In the genomic region with DNA sequence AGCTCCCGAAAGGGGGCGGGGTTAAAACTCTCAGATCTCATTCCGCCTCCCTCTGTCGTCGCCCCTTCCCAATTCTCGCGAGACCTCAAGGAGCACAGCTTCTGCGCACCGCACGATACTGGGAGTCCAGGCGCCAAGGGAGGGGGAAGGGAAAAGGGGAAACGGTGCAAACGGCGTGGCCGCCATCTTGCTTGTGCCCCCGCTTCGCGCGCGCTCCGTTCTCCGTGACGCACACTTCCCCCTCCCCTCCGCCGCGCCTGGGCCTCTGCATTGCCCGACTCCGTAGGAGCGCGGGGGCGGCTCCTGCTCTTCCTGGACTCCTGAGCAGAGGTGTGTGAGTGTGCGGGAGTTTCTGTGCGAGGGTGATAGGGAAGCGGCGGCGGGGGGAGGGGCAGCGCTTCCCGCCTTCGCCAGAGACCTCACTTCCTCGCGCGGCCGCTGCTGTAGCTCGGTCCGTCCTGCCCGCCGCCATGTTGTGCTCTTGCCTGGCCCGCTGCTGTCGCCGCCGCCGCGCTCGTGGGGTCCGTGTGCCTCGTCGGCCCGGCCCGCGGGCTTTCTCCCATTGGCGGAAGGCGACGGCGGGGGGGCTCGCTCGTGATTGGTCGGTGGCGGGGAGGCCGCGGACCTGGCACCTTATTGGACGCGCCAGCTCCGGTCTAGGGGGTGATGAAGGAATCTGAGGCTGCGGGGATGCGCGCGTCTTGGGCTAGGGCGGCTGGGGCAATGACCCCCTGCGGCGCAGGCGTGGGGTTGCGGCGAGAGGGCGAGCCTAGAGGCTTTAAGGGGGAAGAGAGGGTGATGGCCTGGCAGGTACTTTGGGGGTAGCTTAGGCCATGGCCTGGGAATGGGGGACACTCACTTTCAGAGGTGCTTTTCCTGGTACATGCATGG, we compare ENCODE assay signal across 1 cellular context.
TF ChIP-seq lines count a peak whose summit lies in the region.

A gene (plus strand): TSS at position 167 of the 891 bp plus-strand sequence. CDS start 47,140 bp downstream, outside the sequence.

TF ChIP-seq in HEK293, 187 proteins besides CTCF, POLR2A, EP300 and RAD21 (continued from another document):
- TF ChIP-seq, protein P1, sequence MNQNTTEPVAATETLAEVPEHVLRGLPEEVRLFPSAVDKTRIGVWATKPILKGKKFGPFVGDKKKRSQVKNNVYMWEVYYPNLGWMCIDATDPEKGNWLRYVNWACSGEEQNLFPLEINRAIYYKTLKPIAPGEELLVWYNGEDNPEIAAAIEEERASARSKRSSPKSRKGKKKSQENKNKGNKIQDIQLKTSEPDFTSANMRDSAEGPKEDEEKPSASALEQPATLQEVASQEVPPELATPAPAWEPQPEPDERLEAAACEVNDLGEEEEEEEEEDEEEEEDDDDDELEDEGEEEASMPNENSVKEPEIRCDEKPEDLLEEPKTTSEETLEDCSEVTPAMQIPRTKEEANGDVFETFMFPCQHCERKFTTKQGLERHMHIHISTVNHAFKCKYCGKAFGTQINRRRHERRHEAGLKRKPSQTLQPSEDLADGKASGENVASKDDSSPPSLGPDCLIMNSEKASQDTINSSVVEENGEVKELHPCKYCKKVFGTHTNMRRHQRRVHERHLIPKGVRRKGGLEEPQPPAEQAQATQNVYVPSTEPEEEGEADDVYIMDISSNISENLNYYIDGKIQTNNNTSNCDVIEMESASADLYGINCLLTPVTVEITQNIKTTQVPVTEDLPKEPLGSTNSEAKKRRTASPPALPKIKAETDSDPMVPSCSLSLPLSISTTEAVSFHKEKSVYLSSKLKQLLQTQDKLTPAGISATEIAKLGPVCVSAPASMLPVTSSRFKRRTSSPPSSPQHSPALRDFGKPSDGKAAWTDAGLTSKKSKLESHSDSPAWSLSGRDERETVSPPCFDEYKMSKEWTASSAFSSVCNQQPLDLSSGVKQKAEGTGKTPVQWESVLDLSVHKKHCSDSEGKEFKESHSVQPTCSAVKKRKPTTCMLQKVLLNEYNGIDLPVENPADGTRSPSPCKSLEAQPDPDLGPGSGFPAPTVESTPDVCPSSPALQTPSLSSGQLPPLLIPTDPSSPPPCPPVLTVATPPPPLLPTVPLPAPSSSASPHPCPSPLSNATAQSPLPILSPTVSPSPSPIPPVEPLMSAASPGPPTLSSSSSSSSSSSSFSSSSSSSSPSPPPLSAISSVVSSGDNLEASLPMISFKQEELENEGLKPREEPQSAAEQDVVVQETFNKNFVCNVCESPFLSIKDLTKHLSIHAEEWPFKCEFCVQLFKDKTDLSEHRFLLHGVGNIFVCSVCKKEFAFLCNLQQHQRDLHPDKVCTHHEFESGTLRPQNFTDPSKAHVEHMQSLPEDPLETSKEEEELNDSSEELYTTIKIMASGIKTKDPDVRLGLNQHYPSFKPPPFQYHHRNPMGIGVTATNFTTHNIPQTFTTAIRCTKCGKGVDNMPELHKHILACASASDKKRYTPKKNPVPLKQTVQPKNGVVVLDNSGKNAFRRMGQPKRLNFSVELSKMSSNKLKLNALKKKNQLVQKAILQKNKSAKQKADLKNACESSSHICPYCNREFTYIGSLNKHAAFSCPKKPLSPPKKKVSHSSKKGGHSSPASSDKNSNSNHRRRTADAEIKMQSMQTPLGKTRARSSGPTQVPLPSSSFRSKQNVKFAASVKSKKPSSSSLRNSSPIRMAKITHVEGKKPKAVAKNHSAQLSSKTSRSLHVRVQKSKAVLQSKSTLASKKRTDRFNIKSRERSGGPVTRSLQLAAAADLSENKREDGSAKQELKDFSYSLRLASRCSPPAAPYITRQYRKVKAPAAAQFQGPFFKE (tag by site-specific recombination; IDR thresholded peaks at IDR 0.05; ENCODE audit: borderline replicate concordance), result no peak
- TF ChIP-seq ZNF121 (tag by site-specific recombination; IDR thresholded peaks at IDR 0.05) (peak; percentile 68), MZF1 (tag by site-specific recombination; IDR thresholded peaks at IDR 0.05; ENCODE audit: borderline replicate concordance) (peak; percentile 21; the same call in 1 of the 2 replicates), OSR2 (tag by site-specific recombination; IDR thresholded peaks at IDR 0.05) (peak; percentile 58), KLF9 (tag by site-specific recombination; IDR thresholded peaks at IDR 0.05; ENCODE audit: low read depth) (peak; percentile 91), ZNF521 (tag by site-specific recombination; IDR thresholded peaks at IDR 0.05) (no peak), ZNF19 (tag by site-specific recombination; IDR thresholded peaks at IDR 0.05; ENCODE audit: low read depth) (no peak), ZNF10 (tag by site-specific recombination; IDR thresholded peaks at IDR 0.05) (no peak), GLI4 (tag by site-specific recombination; IDR thresholded peaks at IDR 0.05) (peak; percentile 97), ZNF626 (tag by site-specific recombination; IDR thresholded peaks at IDR 0.05) (no peak), ZNF239 (tag by site-specific recombination; IDR thresholded peaks at IDR 0.05) (peak; percentile 92), ZNF670 (tag by site-specific recombination; IDR thresholded peaks at IDR 0.05; ENCODE audit: low read depth) (no peak), HOXD13 (CRISPR knock-in tag; IDR thresholded peaks at IDR 0.05; ENCODE audit: borderline replicate concordance) (no peak), BCL11B (tag by site-specific recombination; IDR thresholded peaks at IDR 0.05; ENCODE audit: low read depth) (peak; percentile 51; the same call in 1 of the 2 replicates), ZFP69B (tag by site-specific recombination; IDR thresholded peaks at IDR 0.05) (peak; percentile 79), ZNF133 (tag by site-specific recombination; IDR thresholded peaks at IDR 0.05) (peak; percentile 10; the same call in 1 of the 2 replicates), ZBTB17 (tag by site-specific recombination; IDR thresholded peaks at IDR 0.05) (peak; percentile 88), TCF7L2 (IDR thresholded peaks at IDR 0.05; ENCODE audit: borderline replicate concordance, low read depth, low read length) (no peak; the same call in 1 of the 2 replicates), ZNF146 (tag by site-specific recombination; IDR thresholded peaks at IDR 0.05) (peak; percentile 76), KLF1 (tag by site-specific recombination; IDR thresholded peaks at IDR 0.05) (peak; percentile 38; the same call in 1 of the 2 replicates), ZBTB1 (tag by site-specific recombination; IDR thresholded peaks at IDR 0.05) (peak; percentile 87), KLF7 (tag by site-specific recombination; IDR thresholded peaks at IDR 0.05; ENCODE audit: borderline replicate concordance) (peak; percentile 76), SCRT2 (tag by site-specific recombination; IDR thresholded peaks at IDR 0.05) (no peak), SP7 (tag by site-specific recombination; IDR thresholded peaks at IDR 0.05) (peak; percentile 94), ZBTB48 (tag by site-specific recombination; IDR thresholded peaks at IDR 0.05) (peak; percentile 90)
- TF ChIP-seq, protein P2, sequence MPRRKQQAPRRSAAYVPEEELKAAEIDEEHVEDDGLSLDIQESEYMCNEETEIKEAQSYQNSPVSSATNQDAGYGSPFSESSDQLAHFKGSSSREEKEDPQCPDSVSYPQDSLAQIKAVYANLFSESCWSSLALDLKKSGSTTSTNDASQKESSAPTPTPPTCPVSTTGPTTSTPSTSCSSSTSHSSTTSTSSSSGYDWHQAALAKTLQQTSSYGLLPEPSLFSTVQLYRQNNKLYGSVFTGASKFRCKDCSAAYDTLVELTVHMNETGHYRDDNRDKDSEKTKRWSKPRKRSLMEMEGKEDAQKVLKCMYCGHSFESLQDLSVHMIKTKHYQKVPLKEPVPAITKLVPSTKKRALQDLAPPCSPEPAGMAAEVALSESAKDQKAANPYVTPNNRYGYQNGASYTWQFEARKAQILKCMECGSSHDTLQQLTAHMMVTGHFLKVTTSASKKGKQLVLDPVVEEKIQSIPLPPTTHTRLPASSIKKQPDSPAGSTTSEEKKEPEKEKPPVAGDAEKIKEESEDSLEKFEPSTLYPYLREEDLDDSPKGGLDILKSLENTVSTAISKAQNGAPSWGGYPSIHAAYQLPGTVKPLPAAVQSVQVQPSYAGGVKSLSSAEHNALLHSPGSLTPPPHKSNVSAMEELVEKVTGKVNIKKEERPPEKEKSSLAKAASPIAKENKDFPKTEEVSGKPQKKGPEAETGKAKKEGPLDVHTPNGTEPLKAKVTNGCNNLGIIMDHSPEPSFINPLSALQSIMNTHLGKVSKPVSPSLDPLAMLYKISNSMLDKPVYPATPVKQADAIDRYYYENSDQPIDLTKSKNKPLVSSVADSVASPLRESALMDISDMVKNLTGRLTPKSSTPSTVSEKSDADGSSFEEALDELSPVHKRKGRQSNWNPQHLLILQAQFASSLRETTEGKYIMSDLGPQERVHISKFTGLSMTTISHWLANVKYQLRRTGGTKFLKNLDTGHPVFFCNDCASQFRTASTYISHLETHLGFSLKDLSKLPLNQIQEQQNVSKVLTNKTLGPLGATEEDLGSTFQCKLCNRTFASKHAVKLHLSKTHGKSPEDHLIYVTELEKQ (tag by site-specific recombination; IDR thresholded peaks at IDR 0.05; ENCODE audit: borderline replicate concordance), result 0 out of 2 replicates have a peak, but pooled peaks have one; percentile 76
- TF ChIP-seq, protein P3, sequence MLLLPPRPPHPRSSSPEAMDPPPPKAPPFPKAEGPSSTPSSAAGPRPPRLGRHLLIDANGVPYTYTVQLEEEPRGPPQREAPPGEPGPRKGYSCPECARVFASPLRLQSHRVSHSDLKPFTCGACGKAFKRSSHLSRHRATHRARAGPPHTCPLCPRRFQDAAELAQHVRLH (tag by site-specific recombination; IDR thresholded peaks at IDR 0.05), result peak; percentile 61; the same call in 1 of the 2 replicates
